Comparison of ENCODE assay signal across 8 cellular contexts in genomic region chr19:44552324-44552723, GRCh38.
DNase-seq lines count a peak whose midpoint lies in the region; ATAC-seq lines count a peak whose summit lies in the region.

No MANE protein-coding gene starts in this region.

- DNase-seq in CD1c-positive myeloid dendritic cell (ENCODE audit: extremely low spot score) (peak; percentile 64), HCEC 1CT (peak; percentile 41), UCSD-AML1 (lab: John Stamatoyannopoulos, UW; ENCODE audit: unreplicated experiment) (peak; percentile 71), germinal center (ENCODE audit: low spot score) (peak; percentile 63), foreskin melanocyte (no peak)
- DNase-seq in stimulated activated CD8-positive, alpha-beta memory T cell treated with anti-CD3 and anti-CD28 coated beads, Interleukin-7, amount 100 ng/mL, for 48 hours (ENCODE audit: extremely low read depth in 1 of 2, low read depth in 1 of 2) = peak; percentile 16 to 34

- ATAC-seq in GM19397 (IDR thresholded peaks at IDR 0.05; ENCODE audit: unreplicated experiment) (no peak), GM18867 (IDR thresholded peaks at IDR 0.05; ENCODE audit: unreplicated experiment) (no peak)
